ENCODE assay signal across 23 cellular contexts in the genomic region with DNA sequence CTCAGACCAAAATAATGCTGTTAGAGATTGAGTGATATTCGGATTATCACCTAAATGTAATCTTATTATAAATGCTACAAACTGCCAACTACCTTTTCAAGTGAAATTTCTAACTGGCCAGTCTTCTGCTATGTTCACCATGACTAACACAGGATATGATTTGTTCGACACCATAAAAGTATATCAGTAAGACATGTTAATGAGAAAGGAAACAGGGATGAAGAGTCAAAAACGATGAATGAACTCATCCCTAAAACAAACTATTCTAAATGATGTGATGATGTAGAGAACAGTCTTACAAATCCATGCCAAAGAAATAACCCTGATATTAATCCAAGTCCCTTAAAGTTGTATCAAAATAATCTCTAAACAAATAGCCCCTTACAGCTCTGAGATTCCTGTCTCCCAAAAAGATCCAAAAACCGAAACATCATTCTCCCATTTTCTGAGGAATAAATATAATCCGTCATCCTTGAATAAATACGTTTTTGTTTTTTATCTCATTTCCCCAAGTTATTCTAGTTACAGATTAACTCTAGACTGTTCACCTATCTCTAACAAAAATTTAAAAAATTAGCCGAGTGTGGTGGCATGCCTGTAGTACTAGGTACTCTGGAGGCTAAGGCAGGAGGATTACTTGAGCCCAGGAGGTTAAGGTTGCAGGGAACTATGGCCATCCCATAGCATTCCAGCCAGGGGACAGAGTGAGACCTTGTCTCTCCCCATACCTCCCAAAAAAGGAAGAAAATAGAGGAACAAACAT. TPM values are rescaled to one million over a fixed set of nuclear protein-coding genes. Genes with fewer than 3 reads are reported as not detected.
A peak's percentile ranks its signal among the peaks of the same experiment; 100 is the strongest.
DNase-seq lines count a peak whose midpoint lies in the region; ATAC-seq and TF ChIP-seq lines count a peak whose summit lies in the region.
"Had no signal": no experiment of that assay in that cellular context is flagged by ENCODE, and none has a peak within 500 bp of the region (broad histone marks: within the 10 kb centered on the region; RNA-seq: fewer than 3 reads in every experiment).

No MANE protein-coding gene starts in this region.

- no peaks in the 10 kb centered on the region for H3K9me3 ChIP-seq in PC-3 (ENCODE audit: low read length)
- H3K9me3 ChIP-seq: mucosa of descending colon, SJCRH30 had no signal

- H2AFZ ChIP-seq in PC-3 (ENCODE audit: low read length): no peak overlapping the region

- no TSS peak for BruUV-seq in PC-3 (replicated peaks; lab: Mats Ljungman, UMichigan)

- no peaks in the 10 kb centered on the region for H3K9me3 Mint-ChIP-seq in activated naive CD4-positive, alpha-beta T cell treated with anti-CD3 and anti-CD28 coated beads, Interleukin-2, amount 50 U/mL, for 24 hours
- H3K9me3 Mint-ChIP-seq in immature natural killer cell: no peaks in the 10 kb centered on the region
- no peaks in the 10 kb centered on the region for H3K9me3 Mint-ChIP-seq in stimulated activated effector memory CD8-positive, alpha-beta T cell treated with anti-CD3 and anti-CD28 coated beads, Interleukin-12 subunit alpha, Interleukin-12 subunit beta, amount 100 ng/mL, for 72 hours
- H3K9me3 Mint-ChIP-seq: stimulated activated naive CD8-positive, alpha-beta T cell treated with anti-CD3 and anti-CD28 coated beads, Interleukin-15, Interleukin-2, amounts not matched to agents 100 ng/mL and 50 ng/mL, for 24 hours had no signal

- H3K36me3 ChIP-seq in PC-3 (ENCODE audit: low read depth, low read length): peaks cover 21% of the 10 kb centered on the region
- H3K36me3 ChIP-seq: brain microvascular endothelial cell had no signal

- peaks cover 98% of the 10 kb centered on the region for H3K4me1 Mint-ChIP-seq in activated naive CD4-positive, alpha-beta T cell treated with anti-CD3 and anti-CD28 coated beads, Interleukin-2, amount 50 U/mL, for 24 hours
- peaks cover 92 to 100% of the 10 kb centered on the region in 2 donors for H3K4me1 Mint-ChIP-seq in immature natural killer cell
- H3K4me1 Mint-ChIP-seq in stimulated activated effector memory CD8-positive, alpha-beta T cell treated with anti-CD3 and anti-CD28 coated beads, Interleukin-12 subunit alpha, Interleukin-12 subunit beta, amount 100 ng/mL, for 72 hours: peaks cover 88% of the 10 kb centered on the region

- H3K9ac ChIP-seq in PC-3 (ENCODE audit: low read length): no peak overlapping the region

- H3F3A ChIP-seq in PC-3 (ENCODE audit: low read length, unreplicated experiment): no peaks in the 10 kb centered on the region

- no peak overlapping the region for H3K4me3 ChIP-seq in PC-3 (ENCODE audit: low read length)
- H3K4me3 ChIP-seq: mucosa of descending colon, SJCRH30 had no signal

- H3K4me1 ChIP-seq in PC-3 (ENCODE audit: insufficient read depth, low read length): peaks cover 6% of the 10 kb centered on the region; the same call in 1 of the 2 replicates
- H3K4me1 ChIP-seq: SJCRH30 had no signal

- peaks cover 73% of the 10 kb centered on the region for H4K20me1 ChIP-seq in PC-3 (ENCODE audit: low read length)

- no peaks in the 10 kb centered on the region for H3K27me3 Mint-ChIP-seq in activated naive CD4-positive, alpha-beta T cell treated with anti-CD3 and anti-CD28 coated beads, Interleukin-2, amount 50 U/mL, for 24 hours
- peaks cover 2 to 7% (median 3%) of the 10 kb centered on the region in 3 donors for H3K27me3 Mint-ChIP-seq in immature natural killer cell (ENCODE audit: low read depth in 3 of 3)
- H3K27me3 Mint-ChIP-seq: stimulated activated naive CD8-positive, alpha-beta T cell treated with anti-CD3 and anti-CD28 coated beads, Interleukin-15, Interleukin-2, amounts not matched to agents 100 ng/mL and 50 ng/mL, for 24 hours had no signal

- H3K9me2 ChIP-seq in PC-3 (replicated peaks; ENCODE audit: low read length): no peaks in the 10 kb centered on the region

- H3K36me3 Mint-ChIP-seq in activated naive CD4-positive, alpha-beta T cell treated with anti-CD3 and anti-CD28 coated beads, Interleukin-2, amount 50 U/mL, for 24 hours: peaks cover 25% of the 10 kb centered on the region
- peaks cover 0 to 3% (median under 1%) of the 10 kb centered on the region in 3 donors for H3K36me3 Mint-ChIP-seq in immature natural killer cell
- H3K36me3 Mint-ChIP-seq in stimulated activated effector memory CD8-positive, alpha-beta T cell treated with anti-CD3 and anti-CD28 coated beads, Interleukin-12 subunit alpha, Interleukin-12 subunit beta, amount 100 ng/mL, for 72 hours: peaks cover 19% of the 10 kb centered on the region

- H3K79me2 ChIP-seq in PC-3 (ENCODE audit: low read length): peaks cover 100% of the 10 kb centered on the region

- intact Hi-C loops in PC-3 (cut with micrococcal nuclease): loop anchor here (5.0 kb wide), 1 partner anchor 39 kb away; no protein-coding TSS in a partner anchor

- no peak for TF ChIP-seq CTCF in PC-3 (conservative IDR thresholded peaks at IDR 0.05; ENCODE audit: low read depth, low read length)

- ATAC-seq in PC-3 (peak; percentile 61), GM19397 (IDR thresholded peaks at IDR 0.05; ENCODE audit: unreplicated experiment) (no peak)
- ATAC-seq in stimulated activated effector memory CD8-positive, alpha-beta T cell treated with anti-CD3 and anti-CD28 coated beads, Interleukin-12 subunit alpha, Interleukin-12 subunit beta, amount 100 ng/mL, for 72 hours: peak; percentile 82
- ATAC-seq: HCT116, left colon, mucosa of descending colon had no signal

- CTCF ChIA-PET in PC-3 (lab: Charles Lee): no interaction called here

- H3K4me3 Mint-ChIP-seq in activated naive CD4-positive, alpha-beta T cell treated with anti-CD3 and anti-CD28 coated beads, Interleukin-2, amount 50 U/mL, for 24 hours: peak overlapping the region; percentile 64
- peak overlapping the region in 2 of 5 donors; percentile 15 to 22 for H3K4me3 Mint-ChIP-seq in immature natural killer cell
- no peak overlapping the region for H3K4me3 Mint-ChIP-seq in stimulated activated effector memory CD8-positive, alpha-beta T cell treated with anti-CD3 and anti-CD28 coated beads, Interleukin-12 subunit alpha, Interleukin-12 subunit beta, amount 100 ng/mL, for 72 hours
- H3K4me3 Mint-ChIP-seq: stimulated activated naive CD8-positive, alpha-beta T cell treated with anti-CD3 and anti-CD28 coated beads, Interleukin-15, Interleukin-2, amounts not matched to agents 100 ng/mL and 50 ng/mL, for 24 hours had no signal

- H3K27ac Mint-ChIP-seq in activated naive CD4-positive, alpha-beta T cell treated with anti-CD3 and anti-CD28 coated beads, Interleukin-2, amount 50 U/mL, for 24 hours: peak overlapping the region; percentile 51
- peak overlapping the region in 5 of 6 donors; percentile 18 to 58 (median 35) for H3K27ac Mint-ChIP-seq in immature natural killer cell
- no peak overlapping the region for H3K27ac Mint-ChIP-seq in stimulated activated effector memory CD8-positive, alpha-beta T cell treated with anti-CD3 and anti-CD28 coated beads, Interleukin-12 subunit alpha, Interleukin-12 subunit beta, amount 100 ng/mL, for 72 hours
- H3K27ac Mint-ChIP-seq: stimulated activated naive CD8-positive, alpha-beta T cell treated with anti-CD3 and anti-CD28 coated beads, Interleukin-15, Interleukin-2, amounts not matched to agents 100 ng/mL and 50 ng/mL, for 24 hours had no signal

- no peak for DNase-seq in activated naive CD4-positive, alpha-beta T cell (lab: John Stamatoyannopoulos, UW)
- DNase-seq in PC-3 (peak; percentile 8), immature natural killer cell (no peak), C1 segment of cervical spinal cord (lab: John Stamatoyannopoulos, UW) (no peak), superior temporal gyrus (ENCODE audit: extremely low spot score) (no peak)
- DNase-seq in stimulated activated effector memory CD8-positive, alpha-beta T cell treated with anti-CD3 and anti-CD28 coated beads, Interleukin-12 subunit alpha, Interleukin-12 subunit beta, amount 100 ng/mL, for 72 hours (ENCODE audit: low spot score in 2 of 2): no peak
- DNase-seq: activated naive CD4-positive, alpha-beta T cell treated with anti-CD3 and anti-CD28 coated beads, Interleukin-2, amount 50 U/mL, for 16 hours; brain microvascular endothelial cell; EL; left colon; mucosa of descending colon; NCI-H1092; NCI-H2081 treated with DMSO at 0.1 percent for 48 hours; NCI-H524; nucleus accumbens; SJCRH30; stimulated activated CD4-positive, alpha-beta T cell treated with anti-CD3 and anti-CD28 coated beads, Interleukin-15, amount 100 ng/mL, for 24 hours; T-helper 2 cell had no signal

- POLR2A ChIA-PET in PC-3 (lab: Charles Lee; ENCODE audit: unreplicated experiment): interaction anchor here (0.6 kb wide), 1 partner anchor 196 kb away, joined by 3 read pairs; no protein-coding TSS in a partner anchor

- no peaks in the 10 kb centered on the region for H3K27me3 ChIP-seq in PC-3 (ENCODE audit: low read length)
- H3K27me3 ChIP-seq: brain microvascular endothelial cell, SJCRH30 had no signal

- H3K27ac ChIP-seq in PC-3 (ENCODE audit: low read length): 0 out of 2 replicates have a peak overlapping the region, but pooled peaks have one; percentile 14
- H3K27ac ChIP-seq: brain microvascular endothelial cell, epithelial cell of prostate, SJCRH30 had no signal

- H3K4me2 ChIP-seq in PC-3 (ENCODE audit: low read length): peak overlapping the region; percentile 9; the same call in 1 of the 2 replicates

RNA-seq across cellular contexts. Expression of a gene that starts 9.1 kb away (rescaled TPM):
- 75.7 and 92.0 TPM in 2 replicates for total RNA-seq in PC-3 (2014; rRNA removed)
- 100 to 1,000 TPM in 1 of 3 donors, 10 to 100 TPM in 2; 59.5 to 111 (median 61.1) TPM for polyA plus RNA-seq in immature natural killer cell
